ENCODE assay signal across 22 cellular contexts in the genomic region with DNA sequence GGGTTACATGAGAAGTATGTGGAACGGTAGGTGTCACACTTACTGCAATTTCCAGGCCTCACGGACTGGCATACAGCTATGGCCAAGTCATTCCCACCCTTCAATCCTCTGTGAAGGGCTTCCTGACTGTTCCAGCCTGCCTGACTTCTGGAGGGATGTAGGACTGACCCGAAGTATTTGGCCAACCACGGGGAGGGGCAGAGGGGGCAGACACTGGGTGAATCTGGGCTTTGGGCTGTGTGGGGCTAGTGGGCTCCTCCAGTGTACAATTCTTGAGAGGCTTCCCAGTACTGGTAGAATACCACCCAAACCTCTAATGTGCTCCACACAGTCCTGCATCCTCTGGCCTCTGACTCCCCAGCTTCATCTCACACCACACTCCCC.
DNase-seq lines count a peak whose midpoint lies in the region; ATAC-seq, FAIRE-seq and TF ChIP-seq lines count a peak whose summit lies in the region.
"Had no signal": no experiment of that assay in that cellular context is flagged by ENCODE, and none has a peak within 500 bp of the region (broad histone marks: within the 10 kb centered on the region; RNA-seq: fewer than 3 reads in every experiment).

No MANE protein-coding gene starts in this region.

- no peaks in the 10 kb centered on the region for H3K36me3 Mint-ChIP-seq in osteocyte (ENCODE audit: unreplicated experiment)
- H3K36me3 Mint-ChIP-seq: CD14-positive monocyte; CD4-positive, alpha-beta memory T cell; CD4-positive, CD25-positive, alpha-beta regulatory T cell had no signal

- intact Hi-C loops in cardiac septum (cut with DNase I), result no loop called here
- intact Hi-C loops in left ventricle myocardium superior (cut with micrococcal nuclease), result no loop called here

- no peaks in the 10 kb centered on the region for H3K4me1 Mint-ChIP-seq in osteocyte (ENCODE audit: unreplicated experiment)
- H3K4me1 Mint-ChIP-seq: CD14-positive monocyte had no signal

- no peak overlapping the region for H3K4me3 Mint-ChIP-seq in osteocyte (ENCODE audit: unreplicated experiment)
- H3K4me3 Mint-ChIP-seq: CD14-positive monocyte; CD4-positive, alpha-beta memory T cell; CD8-positive, alpha-beta memory T cell had no signal

- no peak for TF ChIP-seq CTCF in osteocyte (IDR thresholded peaks at IDR 0.05)

- no peaks in the 10 kb centered on the region for H3K27me3 Mint-ChIP-seq in osteocyte (ENCODE audit: unreplicated experiment)
- H3K27me3 Mint-ChIP-seq: CD4-positive, CD25-positive, alpha-beta regulatory T cell had no signal

- no peak overlapping the region for H3K27ac Mint-ChIP-seq in osteocyte (ENCODE audit: unreplicated experiment)
- H3K27ac Mint-ChIP-seq: CD14-positive monocyte had no signal

- ATAC-seq in left ventricle myocardium superior, result no peak
- ATAC-seq: A549, GM12878 had no signal

- FAIRE-seq in GM19239 (lab: Jason Lieb, UNC), result no peak
- FAIRE-seq: A549, GM12878, GM12892, GM18507 had no signal

- H3K9me3 Mint-ChIP-seq in osteocyte (ENCODE audit: unreplicated experiment), result no peaks in the 10 kb centered on the region

- peak; percentile 69 for DNase-seq in cardiac septum (ENCODE audit: low spot score)
- no peak for DNase-seq in left ventricle myocardium superior
- peak; percentile 77 for DNase-seq in osteocyte (ENCODE audit: extremely low spot score, unreplicated experiment)
- DNase-seq in cerebellar cortex (ENCODE audit: low spot score), result no peak
- DNase-seq in GM19239 (ENCODE audit: insufficient read length, low spot score), result no peak
- DNase-seq: BE2C; CD4-positive, alpha-beta memory T cell; CD4-positive, CD25-positive, alpha-beta regulatory T cell; CD8-positive, alpha-beta memory T cell; COR-L47; DMS 273 treated with DMSO at 0.1 percent for 48 hours; DMS153; DMS53; DMS79; DND-41; EL; GDM1 had no signal

Comparison
In these comparisons a context has a peak if more than half of its experiments do, and no peak if none do; other contexts are left out.
1. DNase-seq: peak in cardiac septum (single experiment) and osteocyte (single experiment); none in left ventricle myocardium superior (single experiment), cerebellar cortex (single experiment) and GM19239 (single experiment).